16 cellular contexts compared by ENCODE assay signal in genomic region chr16:80085606-80086005, GRCh38.
DNase-seq lines count a peak whose midpoint lies in the region; ATAC-seq and TF ChIP-seq lines count a peak whose summit lies in the region.
"Had no signal": no experiment of that assay in that cellular context is flagged by ENCODE, and none has a peak within 500 bp of the region (broad histone marks: within the 10 kb centered on the region; RNA-seq: fewer than 3 reads in every experiment).

No MANE protein-coding gene starts in this region.

- DNase-seq in DMS53 treated with DMSO at 0.1 percent for 48 hours (lab: John Stamatoyannopoulos, UW; ENCODE audit: unreplicated experiment): peak; percentile 13
- peak; percentile 20 for DNase-seq in EL
- DNase-seq in PC-3: peak; percentile 46
- peak in 1 of 2 donors; percentile 54 for DNase-seq in foreskin keratinocyte
- DNase-seq in right cardiac atrium: no peak
- DNase-seq in activated CD4-positive, CD25-positive, alpha-beta regulatory T cell treated with anti-CD3 and anti-CD28 coated beads, Interleukin-2, amount 50 U/mL, for 72 hours: no peak
- no peak for DNase-seq in aorta
- no peak for DNase-seq in Caco-2
- DNase-seq: BE2C; CD4-positive, alpha-beta memory T cell; DMS153; H7 had no signal

- H3K36me3 Mint-ChIP-seq in Caco-2 (ENCODE audit: insufficient read depth, unreplicated experiment): no peaks in the 10 kb centered on the region
- H3K36me3 Mint-ChIP-seq: CD4-positive, alpha-beta memory T cell; IgD-negative memory B cell had no signal

- TF ChIP-seq CTCF in PC-3 (conservative IDR thresholded peaks at IDR 0.05; ENCODE audit: low read depth, low read length) (no peak), foreskin keratinocyte (conservative IDR thresholded peaks at IDR 0.05) (no peak), Caco-2 (IDR thresholded peaks at IDR 0.05; ENCODE audit: insufficient read depth in 1 of 2, low read depth in 1 of 2, low read length in 1 of 2, severe bottlenecking in 1 of 2, unreplicated experiment in 1 of 2) (no peak)

- H3K4me1 ChIP-seq in PC-3 (ENCODE audit: insufficient read depth, low read length) (no peaks in the 10 kb centered on the region), foreskin keratinocyte (no peaks in the 10 kb centered on the region), right cardiac atrium (ENCODE audit: control insufficient read depth, insufficient read depth, low read length) (no peaks in the 10 kb centered on the region), aorta (ENCODE audit: control insufficient read depth in 1 of 2, insufficient read depth in 2 of 2, low read length in 2 of 2) (no peaks in the 10 kb centered on the region), Caco-2 (peaks cover 19% of the 10 kb centered on the region)
- H3K4me1 ChIP-seq: BE2C had no signal

- no peak overlapping the region for H3K4me2 ChIP-seq in PC-3 (ENCODE audit: low read length)
- H3K4me2 ChIP-seq: A549, GM23338 had no signal

- H3K36me3 ChIP-seq in PC-3 (ENCODE audit: low read depth, low read length) (no peaks in the 10 kb centered on the region), aorta (ENCODE audit: control insufficient read depth in 1 of 2, insufficient read depth in 2 of 2, low read length in 1 of 2) (no peaks in the 10 kb centered on the region), Caco-2 (ENCODE audit: control insufficient read depth, insufficient read depth, low read length) (no peaks in the 10 kb centered on the region)
- H3K36me3 ChIP-seq: BE2C had no signal

- H2AFZ ChIP-seq in PC-3 (ENCODE audit: low read length): no peak overlapping the region
- H2AFZ ChIP-seq: GM23338 had no signal

- CTCF ChIA-PET in PC-3 (lab: Charles Lee) (no interaction called here), Caco-2 (lab: Charles Lee) (no interaction called here)

- WGBS in right cardiac atrium: 88% methylated on average over 2 of the region's 2 CpGs
- 85 to 94% methylated on average over 2 of the region's 2 CpGs for WGBS in aorta, 2 donors

- BruUV-seq in PC-3 (replicated peaks; lab: Mats Ljungman, UMichigan) (no TSS peak), Caco-2 (replicated peaks; lab: Mats Ljungman, UMichigan) (no TSS peak)

- no peaks in the 10 kb centered on the region for H4K20me1 ChIP-seq in PC-3 (ENCODE audit: low read length)

- H3K4me3 ChIP-seq in PC-3 (ENCODE audit: low read length) (no peak overlapping the region), right cardiac atrium (ENCODE audit: low read length) (no peak overlapping the region), aorta (ENCODE audit: low read length in 2 of 2) (no peak overlapping the region), Caco-2 (ENCODE audit: low read depth, low read length) (no peak overlapping the region)
- H3K4me3 ChIP-seq: A549, GM23338 had no signal

- no peak overlapping the region for H3K4me3 Mint-ChIP-seq in Caco-2 (ENCODE audit: unreplicated experiment)
- H3K4me3 Mint-ChIP-seq: CD4-positive, alpha-beta memory T cell; GM23338; IgD-negative memory B cell had no signal

- no peak overlapping the region for H3K27ac Mint-ChIP-seq in Caco-2 (ENCODE audit: unreplicated experiment)
- H3K27ac Mint-ChIP-seq: CD4-positive, alpha-beta memory T cell; GM23338; IgD-negative memory B cell had no signal

- no peaks in the 10 kb centered on the region for H3K9me3 Mint-ChIP-seq in Caco-2 (ENCODE audit: unreplicated experiment)
- H3K9me3 Mint-ChIP-seq: GM23338, IgD-negative memory B cell had no signal

- H3K9me2 ChIP-seq in PC-3 (replicated peaks; ENCODE audit: low read length): no peaks in the 10 kb centered on the region

- ATAC-seq in PC-3: no peak
- ATAC-seq in foreskin keratinocyte: peak; percentile 28
- no peak for ATAC-seq in right cardiac atrium
- ATAC-seq in aorta (ENCODE audit: low FRiP score): no peak

- peaks cover 20% of the 10 kb centered on the region for H3K4me1 Mint-ChIP-seq in Caco-2 (ENCODE audit: low read depth, unreplicated experiment)
- H3K4me1 Mint-ChIP-seq: CD4-positive, alpha-beta memory T cell; IgD-negative memory B cell had no signal

- no peaks in the 10 kb centered on the region for H3K79me2 ChIP-seq in PC-3 (ENCODE audit: low read length)

- H3F3A ChIP-seq in PC-3 (ENCODE audit: low read length, unreplicated experiment): no peaks in the 10 kb centered on the region

- no peaks in the 10 kb centered on the region for H3K27me3 Mint-ChIP-seq in Caco-2 (ENCODE audit: insufficient read depth, unreplicated experiment)
- H3K27me3 Mint-ChIP-seq: IgD-negative memory B cell had no signal

- H3K9me3 ChIP-seq in PC-3 (ENCODE audit: low read length) (no peaks in the 10 kb centered on the region), right cardiac atrium (ENCODE audit: control insufficient read depth, low read length) (no peaks in the 10 kb centered on the region), aorta (ENCODE audit: control insufficient read depth, low read length) (no peaks in the 10 kb centered on the region), Caco-2 (no peaks in the 10 kb centered on the region; the same call in 1 of the 2 replicates)
- H3K9me3 ChIP-seq: A549, BE2C had no signal

- H3K27me3 ChIP-seq in PC-3 (ENCODE audit: low read length): no peaks in the 10 kb centered on the region
- H3K27me3 ChIP-seq in foreskin keratinocyte: no peaks in the 10 kb centered on the region
- no peaks in the 10 kb centered on the region for H3K27me3 ChIP-seq in right cardiac atrium (ENCODE audit: control insufficient read depth, insufficient read depth)
- H3K27me3 ChIP-seq in aorta (ENCODE audit: control insufficient read depth in 1 of 2, insufficient read depth in 2 of 2, low read length in 1 of 2): no peaks in the 10 kb centered on the region
- no peaks in the 10 kb centered on the region for H3K27me3 ChIP-seq in Caco-2 (replicated peaks; ENCODE audit: control insufficient read depth, insufficient read depth, low read length)
- H3K27me3 ChIP-seq: BE2C had no signal

- POLR2A ChIA-PET in PC-3 (lab: Charles Lee; ENCODE audit: unreplicated experiment) (no interaction called here), Caco-2 (lab: Charles Lee) (no interaction called here)

- intact Hi-C loops in PC-3 (cut with micrococcal nuclease) (no loop called here), right cardiac atrium (cut with DNase I) (loop anchor here in 1 of 4 donors (10.0 kb wide), 1 partner anchor 1591 kb away; no protein-coding TSS in a partner anchor), aorta (cut with DNase I) (loop anchor here in 1 of 2 donors (10.0 kb wide), 1 partner anchor 481 kb away; the partner anchor contains the start of gene MAF), Caco-2 (cut with micrococcal nuclease; ENCODE audit: unreplicated experiment) (loop anchor here (2.0 to 10.0 kb wide), 3 partner anchors 151 to 483 kb away; no protein-coding TSS in a partner anchor)

- H3K27ac ChIP-seq in PC-3 (ENCODE audit: low read length) (no peak overlapping the region), foreskin keratinocyte (no peak overlapping the region), right cardiac atrium (ENCODE audit: low read length) (no peak overlapping the region), aorta (ENCODE audit: low read depth in 1 of 2, low read length in 2 of 2) (no peak overlapping the region)
- H3K27ac ChIP-seq: A549, C4-2B had no signal

- no peak overlapping the region for H3K9ac ChIP-seq in PC-3 (ENCODE audit: low read length)

Comparison
In these comparisons a context has a peak if more than half of its experiments do, and no peak if none do; other contexts are left out.
1. DNase-seq: peak in DMS53 treated with DMSO at 0.1 percent for 48 hours (single experiment), EL (single experiment) and PC-3 (single experiment); none in right cardiac atrium (0 of 3), activated CD4-positive, CD25-positive, alpha-beta regulatory T cell treated with anti-CD3 and anti-CD28 coated beads, Interleukin-2, amount 50 U/mL, for 72 hours (single experiment), aorta (0 of 2) and Caco-2 (0 of 2).